ENCODE assay signal across 32 cellular contexts in the genomic region with DNA sequence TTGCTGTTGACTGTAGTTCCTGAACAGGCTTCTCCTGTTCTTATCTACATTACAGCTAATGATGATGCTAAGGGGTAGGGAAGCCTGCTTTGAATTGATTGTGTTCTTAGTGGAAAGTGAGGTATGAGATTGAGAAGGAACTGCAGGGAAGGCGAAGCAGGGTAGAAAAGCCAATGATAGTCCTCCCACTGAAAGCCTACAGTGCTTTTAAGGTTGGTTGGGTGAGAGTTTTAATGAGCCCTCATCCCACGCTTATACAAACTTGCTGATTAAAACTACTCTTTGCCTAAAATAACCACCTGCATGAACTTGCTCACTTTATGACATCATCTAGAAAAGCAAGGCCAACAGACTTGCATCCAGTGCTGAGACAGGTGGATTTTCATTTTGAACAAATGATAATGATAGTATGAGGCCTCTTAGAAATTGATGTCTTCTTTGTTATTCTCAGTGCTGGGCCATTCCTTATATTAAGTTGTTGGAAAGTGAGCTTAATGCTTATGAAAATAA.
"Had no signal": no experiment of that assay in that cellular context is flagged by ENCODE, and none has a peak within 500 bp of the region (broad histone marks: within the 10 kb centered on the region; RNA-seq: fewer than 3 reads in every experiment).

No MANE protein-coding gene starts in this region.

- H3K27me3 ChIP-seq: ascending aorta, breast epithelium, cardiac muscle cell, colonic mucosa had no signal

- H3K27me3 Mint-ChIP-seq: activated CD4-positive, alpha-beta memory T cell treated with anti-CD3 and anti-CD28 coated beads for 36 hours; activated CD4-positive, alpha-beta T cell treated with anti-CD3 and anti-CD28 coated beads for 36 hours; activated CD4-positive, alpha-beta T cell treated with anti-CD3 and anti-CD28 coated beads, Interleukin-2, amount 10 ng/mL, durations not matched to agents 24 days and 14 days; activated CD8-positive, alpha-beta memory T cell treated with anti-CD3 and anti-CD28 coated beads, Interleukin-2, amount 10 ng/mL, durations not matched to agents 7 days and 5 days; activated naive CD4-positive, alpha-beta T cell treated with anti-CD3 and anti-CD28 coated beads, Interleukin-2, amount 10 ng/mL, durations not matched to agents 7 days and 5 days; activated naive CD8-positive, alpha-beta T cell treated with anti-CD3 and anti-CD28 coated beads, Interleukin-2, amount 10 ng/mL, durations not matched to agents 7 days and 5 days; brain; T-helper 17 cell had no signal

- DNase-seq: activated CD4-positive, alpha-beta memory T cell treated with anti-CD3 and anti-CD28 coated beads for 36 hours; activated CD4-positive, alpha-beta T cell treated with anti-CD3 and anti-CD28 coated beads for 36 hours; activated CD4-positive, alpha-beta T cell treated with anti-CD3 and anti-CD28 coated beads, Interleukin-2, amount 10 ng/mL, durations not matched to agents 24 days and 14 days; activated CD4-positive, CD25-positive, alpha-beta regulatory T cell; activated CD4-positive, CD25-positive, alpha-beta regulatory T cell treated with anti-CD3 and anti-CD28 coated beads, Interleukin-2, amount 50 U/mL, for 72 hours; activated CD8-positive, alpha-beta memory T cell treated with anti-CD3 and anti-CD28 coated beads, Interleukin-2, amount 10 ng/mL, durations not matched to agents 7 days and 5 days; activated CD8-positive, alpha-beta memory T cell treated with anti-CD3 and anti-CD28 coated beads, Interleukin-2, amount 50 U/mL, for 4 hours; activated CD8-positive, alpha-beta T cell treated with anti-CD3 and anti-CD28 coated beads, Interleukin-2, amount 10 ng/mL, durations not matched to agents 7 days and 5 days; activated gamma-delta T cell; activated naive CD4-positive, alpha-beta T cell; activated naive CD4-positive, alpha-beta T cell treated with anti-CD3 and anti-CD28 coated beads, Interleukin-2, amount 10 ng/mL, durations not matched to agents 7 days and 5 days; activated naive CD8-positive, alpha-beta T cell treated with anti-CD3 and anti-CD28 coated beads, Interleukin-2, amount 10 ng/mL, durations not matched to agents 7 days and 5 days; activated T-cell treated with anti-CD3 and anti-CD28 coated beads, Interleukin-2, amount 50 U/mL, for 1 hour; activated T-cell treated with anti-CD3 and anti-CD28 coated beads, Interleukin-2, amount 50 U/mL, for 48 hours; central memory CD4-positive, alpha-beta T cell; cerebellar nuclear complex; colonic mucosa; effector CD8-positive, alpha-beta T cell; esophagus squamous epithelium; foreskin melanocyte; T-helper 17 cell; T1000 had no signal

- H3K27ac Mint-ChIP-seq: activated CD4-positive, alpha-beta memory T cell treated with anti-CD3 and anti-CD28 coated beads for 36 hours; activated CD4-positive, alpha-beta T cell treated with anti-CD3 and anti-CD28 coated beads for 36 hours; activated CD4-positive, alpha-beta T cell treated with anti-CD3 and anti-CD28 coated beads, Interleukin-2, amount 10 ng/mL, durations not matched to agents 24 days and 14 days; activated CD8-positive, alpha-beta memory T cell treated with anti-CD3 and anti-CD28 coated beads, Interleukin-2, amount 10 ng/mL, durations not matched to agents 7 days and 5 days; activated CD8-positive, alpha-beta T cell treated with anti-CD3 and anti-CD28 coated beads, Interleukin-2, amount 10 ng/mL, durations not matched to agents 7 days and 5 days; activated naive CD4-positive, alpha-beta T cell treated with anti-CD3 and anti-CD28 coated beads, Interleukin-2, amount 10 ng/mL, durations not matched to agents 7 days and 5 days; activated naive CD4-positive, alpha-beta T cell treated with anti-CD3 and anti-CD28 coated beads, Interleukin-2, amount 50 U/mL, for 72 hours; activated naive CD8-positive, alpha-beta T cell treated with anti-CD3 and anti-CD28 coated beads, Interleukin-2, amount 10 ng/mL, durations not matched to agents 7 days and 5 days; activated T-helper 1 cell treated with anti-CD3 and anti-CD28 coated beads, Interleukin-12 subunit alpha, Interleukin-12 subunit beta, Interleukin-2, Interleukin-4 antibody, amounts not matched to agents 30 ng/mL and 10 ng/mL and 1 ng/mL, durations not matched to agents 14 hours and 24 hours and 36 hours; T-helper 17 cell; T-helper 2 cell treated with Interferon-gamma antibody and Interleukin-4, amounts not matched to agents 5 μg/mL and 100 μg/mL, for 36 hours had no signal

- H3K9me3 Mint-ChIP-seq: activated CD4-positive, alpha-beta T cell treated with anti-CD3 and anti-CD28 coated beads, Interleukin-2, amount 10 ng/mL, durations not matched to agents 24 days and 14 days; brain; T-helper 2 cell treated with Interferon-gamma antibody and Interleukin-4, amounts not matched to agents 5 μg/mL and 100 μg/mL, for 36 hours had no signal

- H3K9me3 ChIP-seq: ascending aorta, breast epithelium, colonic mucosa, esophagus squamous epithelium had no signal

- FAIRE-seq: endometrium, endothelial cell of umbilical vein had no signal

- H3K27ac ChIP-seq: ascending aorta, breast epithelium, cardiac muscle cell, colonic mucosa, epithelial cell of prostate, esophagus squamous epithelium had no signal

- H3K4me1 ChIP-seq: ascending aorta, breast epithelium, colonic mucosa had no signal

- ATAC-seq: activated CD4-positive, alpha-beta T cell treated with anti-CD3 and anti-CD28 coated beads for 36 hours; activated CD8-positive, alpha-beta memory T cell treated with anti-CD3 and anti-CD28 coated beads, Interleukin-2, amount 10 ng/mL, durations not matched to agents 7 days and 5 days; activated CD8-positive, alpha-beta T cell treated with anti-CD3 and anti-CD28 coated beads, Interleukin-2, amount 10 ng/mL, durations not matched to agents 7 days and 5 days; activated naive CD4-positive, alpha-beta T cell treated with anti-CD3 and anti-CD28 coated beads, Interleukin-2, amount 50 U/mL, for 72 hours; T-helper 17 cell had no signal

- H3K4me3 ChIP-seq: ascending aorta, breast epithelium, cardiac muscle cell, colonic mucosa, esophagus squamous epithelium had no signal

- H3K4me1 Mint-ChIP-seq: activated CD4-positive, alpha-beta T cell treated with anti-CD3 and anti-CD28 coated beads for 36 hours; activated CD4-positive, alpha-beta T cell treated with anti-CD3 and anti-CD28 coated beads, Interleukin-2, amount 10 ng/mL, durations not matched to agents 24 days and 14 days; activated CD8-positive, alpha-beta memory T cell treated with anti-CD3 and anti-CD28 coated beads, Interleukin-2, amount 10 ng/mL, durations not matched to agents 7 days and 5 days; activated naive CD4-positive, alpha-beta T cell treated with anti-CD3 and anti-CD28 coated beads, Interleukin-2, amount 10 ng/mL, durations not matched to agents 7 days and 5 days; activated naive CD8-positive, alpha-beta T cell treated with anti-CD3 and anti-CD28 coated beads, Interleukin-2, amount 10 ng/mL, durations not matched to agents 7 days and 5 days; T-helper 17 cell had no signal

- H3K36me3 ChIP-seq: ascending aorta, breast epithelium, cardiac muscle cell, colonic mucosa, esophagus squamous epithelium had no signal

- H3K4me3 Mint-ChIP-seq: activated CD4-positive, alpha-beta memory T cell treated with anti-CD3 and anti-CD28 coated beads for 36 hours; activated CD4-positive, alpha-beta T cell treated with anti-CD3 and anti-CD28 coated beads for 36 hours; activated CD4-positive, alpha-beta T cell treated with anti-CD3 and anti-CD28 coated beads, Interleukin-2, amount 10 ng/mL, durations not matched to agents 24 days and 14 days; activated CD8-positive, alpha-beta memory T cell treated with anti-CD3 and anti-CD28 coated beads, Interleukin-2, amount 10 ng/mL, durations not matched to agents 7 days and 5 days; activated CD8-positive, alpha-beta T cell treated with anti-CD3 and anti-CD28 coated beads, Interleukin-2, amount 10 ng/mL, durations not matched to agents 7 days and 5 days; activated naive CD4-positive, alpha-beta T cell treated with anti-CD3 and anti-CD28 coated beads, Interleukin-2, amount 10 ng/mL, durations not matched to agents 7 days and 5 days; activated naive CD8-positive, alpha-beta T cell treated with anti-CD3 and anti-CD28 coated beads, Interleukin-2, amount 10 ng/mL, durations not matched to agents 7 days and 5 days; activated T-helper 1 cell treated with anti-CD3 and anti-CD28 coated beads, Interleukin-12 subunit alpha, Interleukin-12 subunit beta, Interleukin-2, Interleukin-4 antibody, amounts not matched to agents 30 ng/mL and 10 ng/mL and 1 ng/mL, durations not matched to agents 14 hours and 24 hours and 36 hours; brain; T-helper 17 cell; T-helper 2 cell treated with Interferon-gamma antibody and Interleukin-4, amounts not matched to agents 5 μg/mL and 100 μg/mL, for 36 hours had no signal

- H3K36me3 Mint-ChIP-seq: activated CD4-positive, alpha-beta memory T cell treated with anti-CD3 and anti-CD28 coated beads for 36 hours; activated CD8-positive, alpha-beta memory T cell treated with anti-CD3 and anti-CD28 coated beads, Interleukin-2, amount 10 ng/mL, durations not matched to agents 7 days and 5 days; activated naive CD4-positive, alpha-beta T cell treated with anti-CD3 and anti-CD28 coated beads, Interleukin-2, amount 10 ng/mL, durations not matched to agents 7 days and 5 days; activated naive CD4-positive, alpha-beta T cell treated with anti-CD3 and anti-CD28 coated beads, Interleukin-2, amount 50 U/mL, for 72 hours; activated naive CD8-positive, alpha-beta T cell treated with anti-CD3 and anti-CD28 coated beads, Interleukin-2, amount 10 ng/mL, durations not matched to agents 7 days and 5 days; brain had no signal
